Comparison of ENCODE assay signal across 26 cellular contexts in the genomic region with DNA sequence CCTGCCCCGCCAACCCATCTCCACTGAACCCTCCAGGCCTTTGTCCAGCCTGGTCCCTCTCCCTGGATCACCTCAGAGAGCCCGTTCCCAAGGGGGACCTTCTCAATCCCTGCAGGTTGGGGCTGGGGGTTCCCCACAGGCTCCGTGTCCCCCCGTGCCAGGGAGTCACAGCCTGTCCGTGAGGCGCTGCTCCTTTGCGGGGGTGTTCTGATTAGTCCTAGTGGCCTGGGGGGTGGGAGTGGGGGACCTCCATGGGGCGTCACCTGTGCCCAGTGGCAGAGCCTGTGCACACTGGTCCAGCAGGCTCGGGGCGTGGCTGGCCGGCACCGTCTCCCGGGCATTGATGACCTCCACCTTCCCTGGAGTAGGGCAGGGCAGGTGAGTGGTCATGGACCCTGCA. TPM values are rescaled to one million over a fixed set of nuclear protein-coding genes. Genes with fewer than 3 reads are reported as not detected.
"Had no signal": no experiment of that assay in that cellular context is flagged by ENCODE, and none has a peak within 500 bp of the region (broad histone marks: within the 10 kb centered on the region; RNA-seq: fewer than 3 reads in every experiment).

No MANE protein-coding gene starts in this region.

- H3K9me3 ChIP-seq: SJSA1 had no signal

- H3K4me3 ChIP-seq: K562, SJSA1, SK-N-MC had no signal

- H3K36me3 ChIP-seq: SJSA1 had no signal

- ATAC-seq: K562 had no signal

- DNase-seq: Kasumi-1, MM.1S, NCI-H1092 treated with DMSO at 0.1 percent for 48 hours, NCI-H1436, NCI-H187, NCI-H2029, NCI-H2081 treated with DMSO at 0.1 percent for 48 hours, NCI-H2171, NCI-H226, NCI-H446, NCI-H510A, NCI-H524 treated with DMSO at 0.1 percent for 48 hours, NCI-H69, NCI-H774, Right ventricle myocardium superior, RPMI8226, SIG-M5 had no signal

- H3K27ac ChIP-seq: HL-60, KMS-11, SJSA1, SK-N-MC had no signal

- FAIRE-seq: HTR-8/SVneo, K562, RCC 7860 had no signal

- H3K9ac ChIP-seq: KMS-11 had no signal

- H3K4me2 ChIP-seq: KMS-11 had no signal

- H3K27me3 ChIP-seq: SJSA1 had no signal

RNA-seq across cellular contexts. Expression of a gene that starts 11.6 kb away (rescaled TPM):
- total RNA-seq: M059J had no signal
- polyA plus RNA-seq: IgD-negative memory B cell had no signal

RNA-seq across cellular contexts. Expression of a gene that starts 51.9 kb away (rescaled TPM):
- polyA plus RNA-seq: IgD-negative memory B cell had no signal
